Comparison of ENCODE assay signal across 12 cellular contexts in the genomic region with DNA sequence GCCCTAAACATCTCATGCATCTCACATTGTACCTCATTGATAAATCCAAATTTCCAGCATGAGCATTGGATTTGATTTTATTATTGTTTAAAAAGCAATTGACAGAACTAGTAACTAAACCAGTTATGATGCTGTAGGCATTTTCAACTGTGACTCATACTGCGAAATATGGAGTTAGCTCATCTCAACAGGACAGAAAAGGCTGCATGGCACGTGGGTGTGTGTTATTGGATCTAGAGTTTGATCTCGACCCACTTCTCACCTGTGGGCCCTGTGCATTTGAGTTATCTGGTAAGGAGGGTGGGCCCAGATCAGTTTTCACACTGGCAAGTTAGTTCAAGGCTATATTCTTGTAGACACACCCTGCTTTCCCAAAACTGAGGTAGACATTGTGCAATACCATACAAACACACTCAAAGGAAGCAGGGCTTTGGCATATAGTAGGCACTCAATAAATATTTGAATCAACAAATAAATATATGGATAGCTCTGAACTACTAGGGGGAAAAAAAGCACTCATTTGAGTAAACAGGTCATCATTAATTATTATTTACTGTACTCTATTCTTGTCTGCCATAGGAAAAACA.
DNase-seq lines count a peak whose midpoint lies in the region; ATAC-seq and TF ChIP-seq lines count a peak whose summit lies in the region.
"Had no signal": no experiment of that assay in that cellular context is flagged by ENCODE, and none has a peak within 500 bp of the region (broad histone marks: within the 10 kb centered on the region; RNA-seq: fewer than 3 reads in every experiment).

No MANE protein-coding gene starts in this region.

- H3K27ac ChIP-seq in gastrocnemius medialis (peak overlapping the region in 1 of 4 donors; percentile 18), tibial nerve (no peak overlapping the region)

- TF ChIP-seq CTCF in choroid plexus epithelial cell (conservative IDR thresholded peaks at IDR 0.05; ENCODE audit: low read depth, low read length) (no peak), gastrocnemius medialis (IDR thresholded peaks at IDR 0.05 in 4 of 5, conservative IDR thresholded peaks at IDR 0.05 in 1 of 5) (no peak), tibial nerve (IDR thresholded peaks at IDR 0.05) (no peak)

- H3K27me3 ChIP-seq in gastrocnemius medialis (no peaks in the 10 kb centered on the region), tibial nerve (no peaks in the 10 kb centered on the region)
- H3K27me3 ChIP-seq: spleen had no signal

- TF ChIP-seq POLR2A in gastrocnemius medialis (IDR thresholded peaks at IDR 0.05) = no peak
- TF ChIP-seq POLR2A in tibial nerve (IDR thresholded peaks at IDR 0.05) = no peak

- H3K9me3 ChIP-seq in gastrocnemius medialis = no peaks in the 10 kb centered on the region
- H3K9me3 ChIP-seq in tibial nerve = no peaks in the 10 kb centered on the region
- H3K9me3 ChIP-seq: spleen had no signal

- H3K4me1 ChIP-seq in gastrocnemius medialis = peaks cover 19 to 20% of the 10 kb centered on the region in 2 donors
- no peaks in the 10 kb centered on the region for H3K4me1 ChIP-seq in tibial nerve

- CTCF ChIA-PET in activated CD4-positive, alpha-beta T cell treated with anti-CD3 and anti-CD28 coated beads, Interleukin-2, amount 10 ng/mL, durations not matched to agents 7 days and 5 days (lab: Charles Lee) = no interaction called here

- H3K9me3 Mint-ChIP-seq in activated CD4-positive, alpha-beta T cell treated with anti-CD3 and anti-CD28 coated beads, Interleukin-2, amount 10 ng/mL, durations not matched to agents 7 days and 5 days = no peaks in the 10 kb centered on the region

- H3K36me3 Mint-ChIP-seq in activated CD4-positive, alpha-beta T cell treated with anti-CD3 and anti-CD28 coated beads, Interleukin-2, amount 10 ng/mL, durations not matched to agents 7 days and 5 days (ENCODE audit: low read depth) = no peaks in the 10 kb centered on the region

- peaks cover 35% of the 10 kb centered on the region for H3K4me1 Mint-ChIP-seq in activated CD4-positive, alpha-beta T cell treated with anti-CD3 and anti-CD28 coated beads, Interleukin-2, amount 10 ng/mL, durations not matched to agents 7 days and 5 days

- no peaks in the 10 kb centered on the region for H3K36me3 ChIP-seq in gastrocnemius medialis
- H3K36me3 ChIP-seq in tibial nerve = peaks cover 0 to 6% (median 0%) of the 10 kb centered on the region in 3 donors

- TF ChIP-seq EP300 in tibial nerve (IDR thresholded peaks at IDR 0.05) = no peak

- peak; percentile 70 to 74 for ATAC-seq in gastrocnemius medialis
- ATAC-seq in HG03108 (IDR thresholded peaks at IDR 0.05; ENCODE audit: unreplicated experiment) = no peak

- peak; percentile 33 for DNase-seq in activated CD4-positive, alpha-beta T cell treated with anti-CD3 and anti-CD28 coated beads for 48 hours
- DNase-seq in activated CD4-positive, alpha-beta T cell treated with anti-CD3 and anti-CD28 coated beads, Interleukin-2, amount 10 ng/mL, durations not matched to agents 7 days and 5 days = no peak
- DNase-seq in NCI-H226 (peak; percentile 80), choroid plexus epithelial cell (ENCODE audit: low read depth) (peak; percentile 84), gastrocnemius medialis (no peak), HuH-7.5 (ENCODE audit: low spot score) (no peak), tibial nerve (ENCODE audit: low spot score in 2 of 2) (no peak)
- DNase-seq: activated CD4-positive, alpha-beta T cell treated with anti-CD3 and anti-CD28 coated beads for 1 hour; DND-41; NCI-H510A treated with DMSO at 0.1 percent for 48 hours; spleen had no signal

- intact Hi-C loops in gastrocnemius medialis (cut with DNase I; ENCODE audit: low total_unique reads) = no loop called here

- no peak overlapping the region for H3K27ac Mint-ChIP-seq in activated CD4-positive, alpha-beta T cell treated with anti-CD3 and anti-CD28 coated beads, Interleukin-2, amount 10 ng/mL, durations not matched to agents 7 days and 5 days

- no peaks in the 10 kb centered on the region for H3K27me3 Mint-ChIP-seq in activated CD4-positive, alpha-beta T cell treated with anti-CD3 and anti-CD28 coated beads, Interleukin-2, amount 10 ng/mL, durations not matched to agents 7 days and 5 days

- no peak overlapping the region for H3K4me3 Mint-ChIP-seq in activated CD4-positive, alpha-beta T cell treated with anti-CD3 and anti-CD28 coated beads, Interleukin-2, amount 10 ng/mL, durations not matched to agents 7 days and 5 days

- in situ Hi-C loops in gastrocnemius medialis (cut with MboI; ENCODE audit: low sequenced_read_pairs in 4 of 4) = loop anchor here in 1 of 4 donors (25.0 kb wide), 2 partner anchors 306 to 669 kb away; partner anchors contain the start of gene KLHL20

- H3K4me3 ChIP-seq in choroid plexus epithelial cell (ENCODE audit: low read depth, low read length) (no peak overlapping the region), gastrocnemius medialis (no peak overlapping the region), tibial nerve (no peak overlapping the region)

- 82 to 87% methylated on average over 3 of the region's 3 CpGs for WGBS in tibial nerve, 2 donors

- POLR2A ChIA-PET in activated CD4-positive, alpha-beta T cell treated with anti-CD3 and anti-CD28 coated beads, Interleukin-2, amount 10 ng/mL, durations not matched to agents 7 days and 5 days (lab: Charles Lee) = no interaction called here

Comparison
In these comparisons a context has a peak if more than half of its experiments do, and no peak if none do; other contexts are left out.
1. DNase-seq: peak in activated CD4-positive, alpha-beta T cell treated with anti-CD3 and anti-CD28 coated beads for 48 hours (single experiment), NCI-H226 (single experiment) and choroid plexus epithelial cell (single experiment); none in activated CD4-positive, alpha-beta T cell treated with anti-CD3 and anti-CD28 coated beads, Interleukin-2, amount 10 ng/mL, durations not matched to agents 7 days and 5 days (single experiment), gastrocnemius medialis (0 of 2), HuH-7.5 (single experiment) and tibial nerve (0 of 2).